Comparison of ENCODE assay signal across 8 cellular contexts in the genomic region with DNA sequence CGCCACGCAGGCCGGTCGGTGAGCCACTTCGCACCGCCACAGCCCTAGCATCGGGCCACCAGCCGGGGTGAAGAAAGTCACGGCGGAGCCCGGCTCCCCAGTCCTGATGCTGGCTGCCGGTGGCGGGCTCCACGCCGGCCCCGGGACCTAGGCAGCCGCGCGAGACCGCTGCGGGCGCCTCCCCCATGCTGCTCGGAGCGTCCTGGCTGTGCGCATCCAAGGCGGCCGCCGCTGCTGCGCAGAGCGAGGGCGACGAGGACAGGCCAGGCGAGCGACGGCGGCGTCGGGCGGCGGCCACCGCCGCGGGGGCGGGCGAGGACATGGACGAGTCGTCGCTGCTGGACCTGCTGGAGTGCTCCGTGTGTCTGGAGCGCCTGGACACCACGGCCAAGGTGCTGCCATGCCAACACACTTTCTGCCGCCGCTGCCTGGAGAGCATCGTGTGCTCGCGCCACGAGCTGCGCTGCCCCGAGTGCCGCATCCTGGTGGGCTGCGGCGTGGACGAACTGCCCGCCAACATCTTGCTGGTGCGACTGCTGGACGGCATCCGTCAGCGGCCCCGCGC. TPM values are rescaled to one million over a fixed set of nuclear protein-coding genes. Genes with fewer than 3 reads are reported as not detected.
DNase-seq lines count a peak whose midpoint lies in the region; ATAC-seq and TF ChIP-seq lines count a peak whose summit lies in the region.

No MANE protein-coding gene starts in this region.

- no peak for DNase-seq in CD14-positive monocyte (ENCODE audit: low spot score)
- peak; percentile 39 for DNase-seq in activated CD4-positive, alpha-beta memory T cell treated with anti-CD3 and anti-CD28 coated beads for 36 hours
- peak; percentile 38 for DNase-seq in fibroblast of pulmonary artery (ENCODE audit: low read depth)
- peak; percentile 69 for DNase-seq in nephron progenitor cell
- no peak for DNase-seq in SKM-1 treated with dmso at 0.1 percent for 144 hours (lab: John Stamatoyannopoulos, UW; ENCODE audit: unreplicated experiment)
- no peak for DNase-seq in DMS79 (lab: John Stamatoyannopoulos, UW)

- H3K4me1 Mint-ChIP-seq in CD14-positive monocyte (peaks cover 23% of the 10 kb centered on the region), nephron progenitor cell (peaks cover 40% of the 10 kb centered on the region)
- H3K4me1 Mint-ChIP-seq in activated CD4-positive, alpha-beta memory T cell treated with anti-CD3 and anti-CD28 coated beads for 36 hours (ENCODE audit: low read depth): peaks cover 11% of the 10 kb centered on the region
- H3K4me1 Mint-ChIP-seq in stimulated activated memory B cell treated with anti-CD40 and anti-IgM and Interleukin-4, amounts not matched to agents 10 μg/mL and 1 μg/mL and 100 μg/mL, for 72 hours: peaks cover 21% of the 10 kb centered on the region

- H3K27ac Mint-ChIP-seq in CD14-positive monocyte (no peak overlapping the region), nephron progenitor cell (no peak overlapping the region)
- no peak overlapping the region for H3K27ac Mint-ChIP-seq in activated CD4-positive, alpha-beta memory T cell treated with anti-CD3 and anti-CD28 coated beads for 36 hours
- no peak overlapping the region for H3K27ac Mint-ChIP-seq in stimulated activated memory B cell treated with anti-CD40 and anti-IgM and Interleukin-4, amounts not matched to agents 10 μg/mL and 1 μg/mL and 100 μg/mL, for 72 hours

- H3K9me3 Mint-ChIP-seq in CD14-positive monocyte: peaks cover 0 to 6% (median 3%) of the 10 kb centered on the region in 7 donors
- H3K9me3 Mint-ChIP-seq in activated CD4-positive, alpha-beta memory T cell treated with anti-CD3 and anti-CD28 coated beads for 36 hours: no peaks in the 10 kb centered on the region
- peaks cover 5% of the 10 kb centered on the region for H3K9me3 Mint-ChIP-seq in nephron progenitor cell
- no peaks in the 10 kb centered on the region for H3K9me3 Mint-ChIP-seq in stimulated activated memory B cell treated with anti-CD40 and anti-IgM and Interleukin-4, amounts not matched to agents 10 μg/mL and 1 μg/mL and 100 μg/mL, for 72 hours

- peak; percentile 31 for ATAC-seq in HG02610 (IDR thresholded peaks at IDR 0.05; ENCODE audit: unreplicated experiment)
- ATAC-seq in stimulated activated memory B cell treated with anti-CD40 and anti-IgM and Interleukin-4, amounts not matched to agents 10 μg/mL and 1 μg/mL and 100 μg/mL, for 72 hours: no peak

- H3K4me3 ChIP-seq in fibroblast of pulmonary artery (replicated peaks; ENCODE audit: low read depth, low read length): peak overlapping the region; percentile 75

- CTCF ChIA-PET in activated CD4-positive, alpha-beta memory T cell treated with anti-CD3 and anti-CD28 coated beads for 36 hours (lab: Charles Lee): interaction anchor here (0.5 to 4.8 kb wide), 3 partner anchors 250 to 380 kb away, joined by 3 to 72 read pairs (median 6); no protein-coding TSS in a partner anchor

- TF ChIP-seq CTCF in CD14-positive monocyte (IDR thresholded peaks at IDR 0.05) (no peak), fibroblast of pulmonary artery (IDR thresholded peaks at IDR 0.05; ENCODE audit: low read length, missing control alignments) (no peak), nephron progenitor cell (IDR thresholded peaks at IDR 0.05) (no peak)

- H3K4me3 Mint-ChIP-seq in CD14-positive monocyte: peak overlapping the region; percentile 79 to 84
- peak overlapping the region; percentile 34 for H3K4me3 Mint-ChIP-seq in activated CD4-positive, alpha-beta memory T cell treated with anti-CD3 and anti-CD28 coated beads for 36 hours
- H3K4me3 Mint-ChIP-seq in nephron progenitor cell: peak overlapping the region; percentile 72
- no peak overlapping the region for H3K4me3 Mint-ChIP-seq in stimulated activated memory B cell treated with anti-CD40 and anti-IgM and Interleukin-4, amounts not matched to agents 10 μg/mL and 1 μg/mL and 100 μg/mL, for 72 hours

- H3K27me3 Mint-ChIP-seq in CD14-positive monocyte (ENCODE audit: low read depth in 3 of 3) (peaks cover 43 to 67% (median 45%) of the 10 kb centered on the region in 3 donors), nephron progenitor cell (ENCODE audit: low read depth, poor library complexity) (peaks cover 15% of the 10 kb centered on the region)
- H3K27me3 Mint-ChIP-seq in activated CD4-positive, alpha-beta memory T cell treated with anti-CD3 and anti-CD28 coated beads for 36 hours: peaks cover 38% of the 10 kb centered on the region
- peaks cover 75% of the 10 kb centered on the region for H3K27me3 Mint-ChIP-seq in stimulated activated memory B cell treated with anti-CD40 and anti-IgM and Interleukin-4, amounts not matched to agents 10 μg/mL and 1 μg/mL and 100 μg/mL, for 72 hours

- intact Hi-C loops in CD14-positive monocyte (cut with micrococcal nuclease): loop anchor here (2.0 to 10.0 kb wide), 2 partner anchors 205 to 381 kb away; no protein-coding TSS in a partner anchor
- intact Hi-C loops in activated CD4-positive, alpha-beta memory T cell treated with anti-CD3 and anti-CD28 coated beads for 36 hours (cut with micrococcal nuclease): loop anchor here (5.0 kb wide), 1 partner anchor 218 kb away; no protein-coding TSS in a partner anchor

- POLR2A ChIA-PET in activated CD4-positive, alpha-beta memory T cell treated with anti-CD3 and anti-CD28 coated beads for 36 hours (lab: Charles Lee): no interaction called here

- H3K36me3 Mint-ChIP-seq in CD14-positive monocyte (peaks cover 6 to 8% of the 10 kb centered on the region in 2 donors), nephron progenitor cell (ENCODE audit: low read depth) (no peaks in the 10 kb centered on the region)
- H3K36me3 Mint-ChIP-seq in activated CD4-positive, alpha-beta memory T cell treated with anti-CD3 and anti-CD28 coated beads for 36 hours: no peaks in the 10 kb centered on the region
- H3K36me3 Mint-ChIP-seq in stimulated activated memory B cell treated with anti-CD40 and anti-IgM and Interleukin-4, amounts not matched to agents 10 μg/mL and 1 μg/mL and 100 μg/mL, for 72 hours: peaks cover 5% of the 10 kb centered on the region

RNA-seq across cellular contexts. Expression of a gene that starts 0.4 kb away (rescaled TPM):
- under 1 TPM; 0.25 to 0.34 TPM for polyA plus RNA-seq in CD14-positive monocyte
- under 1 TPM; 0.33 to 0.34 TPM for total RNA-seq in activated CD4-positive, alpha-beta memory T cell treated with anti-CD3 and anti-CD28 coated beads for 36 hours

Comparison
In these comparisons a context has a peak if more than half of its experiments do, and no peak if none do; other contexts are left out.
1. DNase-seq: peak in activated CD4-positive, alpha-beta memory T cell treated with anti-CD3 and anti-CD28 coated beads for 36 hours (single experiment), fibroblast of pulmonary artery (single experiment) and nephron progenitor cell (single experiment); none in CD14-positive monocyte (single experiment), SKM-1 treated with dmso at 0.1 percent for 144 hours (single experiment) and DMS79 (single experiment).